In genomic region chr5:38382898-38383297, GRCh38 we compare ENCODE assay signal across 9 cellular contexts.
DNase-seq lines count a peak whose midpoint lies in the region; ATAC-seq, FAIRE-seq and TF ChIP-seq lines count a peak whose summit lies in the region.
"Had no signal": no experiment of that assay in that cellular context is flagged by ENCODE, and none has a peak within 500 bp of the region (broad histone marks: within the 10 kb centered on the region; RNA-seq: fewer than 3 reads in every experiment).

No MANE protein-coding gene starts in this region.

- H3K4me1 ChIP-seq in KMS-11 (ENCODE audit: low read depth, poor library complexity, severe bottlenecking) (no peaks in the 10 kb centered on the region), pancreas (no peaks in the 10 kb centered on the region)

- no peaks in the 10 kb centered on the region for H3K36me3 ChIP-seq in KMS-11 (ENCODE audit: insufficient read depth)
- H3K36me3 ChIP-seq in pancreas = no peaks in the 10 kb centered on the region

- FAIRE-seq in pancreas (lab: Jason Lieb, UNC) = peak; percentile 56
- FAIRE-seq: islet of Langerhans had no signal

- H3K79me2 ChIP-seq in KMS-11 (ENCODE audit: insufficient read depth, low read depth) = no peaks in the 10 kb centered on the region

- peaks cover 32% of the 10 kb centered on the region for H3K27me3 Mint-ChIP-seq in activated T-helper 17 cell treated with anti-CD3 and anti-CD28 coated beads, Interleukin-2, amount 50 U/mL, for 72 hours

- no peak overlapping the region for H3K9ac ChIP-seq in KMS-11

- no peak overlapping the region for H2AFZ ChIP-seq in KMS-11 (ENCODE audit: low read depth)

- POLR2A ChIA-PET in GM10248 (lab: Yijun Ruan, JAX) = no interaction called here

- peak; percentile 87 for ATAC-seq in activated T-helper 17 cell treated with anti-CD3 and anti-CD28 coated beads, Interleukin-2, amount 50 U/mL, for 72 hours (replicated peaks)
- peak; percentile 97 to 100 (median 98) for ATAC-seq in pancreas

- DNase-seq in GM10248 (ENCODE audit: extremely low spot score) (peak; percentile 59), H4 (ENCODE audit: low spot score) (peak; percentile 88), OCI-M1 (lab: John Stamatoyannopoulos, UW) (peak; percentile 72), germinal center (ENCODE audit: low spot score) (peak; percentile 54), pancreas (peak; percentile 54 to 81 (median 62)), GOT3 (lab: John Stamatoyannopoulos, UW) (no peak)

- peak; percentile 71 for TF ChIP-seq CTCF in GM10248 (IDR thresholded peaks at IDR 0.05; ENCODE audit: control extremely low read depth, extremely low read depth, low read depth, missing control alignments)
- peak; percentile 80 for TF ChIP-seq CTCF in KMS-11 (conservative IDR thresholded peaks at IDR 0.05; ENCODE audit: low read depth, low read length)
- peak; percentile 48 to 71 (median 68) for TF ChIP-seq CTCF in pancreas (IDR thresholded peaks at IDR 0.05)

- no peak overlapping the region for H3K4me2 ChIP-seq in KMS-11

- intact Hi-C loops in pancreas (cut with DNase I) = no loop called here

- no peaks in the 10 kb centered on the region for H3K9me3 ChIP-seq in pancreas

- H3K27ac Mint-ChIP-seq in activated T-helper 17 cell treated with anti-CD3 and anti-CD28 coated beads, Interleukin-2, amount 50 U/mL, for 72 hours = no peak overlapping the region

- H3K4me1 Mint-ChIP-seq in activated T-helper 17 cell treated with anti-CD3 and anti-CD28 coated beads, Interleukin-2, amount 50 U/mL, for 72 hours = no peaks in the 10 kb centered on the region

- WGBS in pancreas, 2 donors = 14 to 16% methylated on average over 7 of the region's 7 CpGs

- H4K20me1 ChIP-seq in KMS-11 (ENCODE audit: insufficient read depth) = no peaks in the 10 kb centered on the region

- no peak overlapping the region for H3K4me3 Mint-ChIP-seq in activated T-helper 17 cell treated with anti-CD3 and anti-CD28 coated beads, Interleukin-2, amount 50 U/mL, for 72 hours

- H3K4me3 ChIP-seq in KMS-11 (IDR thresholded peaks at IDR 0.05; ENCODE audit: insufficient read depth, low read depth, low read length) (no peak overlapping the region), pancreas (no peak overlapping the region)

- H3K27me3 ChIP-seq in KMS-11 (ENCODE audit: insufficient read depth, low read depth) (no peaks in the 10 kb centered on the region), pancreas (no peaks in the 10 kb centered on the region)

- H3K27ac ChIP-seq in KMS-11 (no peak overlapping the region), pancreas (no peak overlapping the region)

- CTCF ChIA-PET in GM10248 (lab: Yijun Ruan, JAX) = interaction anchor here (0.7 to 3.4 kb wide), 25 partner anchors 9 to 697 kb away, joined by 3 to 33 read pairs (median 4); no protein-coding TSS in a partner anchor

- no peaks in the 10 kb centered on the region for H3K36me3 Mint-ChIP-seq in activated T-helper 17 cell treated with anti-CD3 and anti-CD28 coated beads, Interleukin-2, amount 50 U/mL, for 72 hours (ENCODE audit: low read depth)

- no peaks in the 10 kb centered on the region for H3K9me3 Mint-ChIP-seq in activated T-helper 17 cell treated with anti-CD3 and anti-CD28 coated beads, Interleukin-2, amount 50 U/mL, for 72 hours
